ENCODE assay signal across 8 cellular contexts in the genomic region with DNA sequence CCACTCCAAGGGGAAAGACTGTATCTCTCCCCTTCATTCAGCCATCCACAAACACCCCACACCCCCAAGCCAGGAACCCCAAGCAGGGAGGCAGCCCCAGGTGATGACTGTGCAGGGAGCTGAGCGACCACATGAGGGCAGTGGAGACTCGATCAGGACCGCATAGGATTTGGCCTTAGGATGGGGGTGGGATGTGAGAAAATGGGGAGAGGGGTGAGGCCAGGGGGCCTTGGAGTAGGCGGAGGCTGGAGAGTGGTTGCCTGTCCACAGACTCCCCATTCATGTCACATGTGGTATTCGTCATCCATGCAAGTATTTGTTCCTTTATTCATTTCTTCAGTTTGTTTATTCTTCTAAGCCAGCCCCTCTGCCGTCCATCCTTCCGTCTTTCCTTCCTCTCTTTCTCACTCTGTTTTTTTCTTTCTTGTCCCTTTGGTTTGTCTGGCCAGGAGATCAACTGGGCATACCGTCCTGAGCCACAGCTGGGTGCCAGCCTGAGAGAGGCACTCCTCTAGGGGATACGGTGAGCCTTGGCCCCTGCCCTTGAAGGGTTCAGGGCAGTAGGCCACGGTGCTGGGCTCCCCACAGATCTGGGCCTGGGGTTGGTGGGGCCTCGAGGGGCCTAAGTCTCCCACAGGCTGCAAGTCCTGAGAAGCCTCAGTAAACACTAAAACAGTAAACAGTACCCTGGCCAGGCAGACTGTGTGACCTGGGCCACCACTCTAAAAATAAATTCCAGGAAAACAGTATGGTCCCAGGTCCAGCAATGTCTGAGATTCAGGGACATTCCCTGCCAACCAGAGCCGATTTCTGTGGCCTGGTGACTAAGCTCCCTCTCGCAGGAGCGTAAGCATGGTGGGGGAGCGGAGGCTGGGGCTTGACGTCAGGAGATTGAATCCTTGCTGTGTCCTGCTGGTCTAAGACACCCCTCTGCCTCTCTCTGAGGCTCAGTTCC. TPM values are rescaled to one million over a fixed set of nuclear protein-coding genes. Genes with fewer than 3 reads are reported as not detected.
DNase-seq lines count a peak whose midpoint lies in the region; ATAC-seq and TF ChIP-seq lines count a peak whose summit lies in the region.

No MANE protein-coding gene starts in this region.

- no peaks in the 10 kb centered on the region for H3K36me3 ChIP-seq in neuronal stem cell (replicated peaks in 1 of 2; ENCODE audit: control insufficient read depth in 2 of 2, insufficient read depth in 2 of 2, low read length in 2 of 2)

- H3K4me3 ChIP-seq in AG04449 (ENCODE audit: low read depth, low read length) (no peak overlapping the region), fibroblast of the aortic adventitia (ENCODE audit: low read depth, low read length) (no peak overlapping the region), neuronal stem cell (ENCODE audit: low read length in 2 of 2) (no peak overlapping the region)

- ATAC-seq in GM21515 (IDR thresholded peaks at IDR 0.05; ENCODE audit: unreplicated experiment) (no peak), GM19395 (IDR thresholded peaks at IDR 0.05; ENCODE audit: unreplicated experiment) (no peak)

- H3K14ac ChIP-seq in neuronal stem cell (ENCODE audit: low read length), result no peak overlapping the region

- peak overlapping the region; percentile 22 for H3K23ac ChIP-seq in neuronal stem cell (ENCODE audit: low read depth, low read length, poor library complexity)

- H2AFZ ChIP-seq in neuronal stem cell (ENCODE audit: low read length), result peak overlapping the region; percentile 20

- no peak overlapping the region for H2BK5ac ChIP-seq in neuronal stem cell (ENCODE audit: low read length)

- no peak overlapping the region for H2BK12ac ChIP-seq in neuronal stem cell (ENCODE audit: low read length)

- H4K91ac ChIP-seq in neuronal stem cell (ENCODE audit: low read depth, low read length, poor library complexity), result no peak overlapping the region

- H4K8ac ChIP-seq in neuronal stem cell (ENCODE audit: low read depth, low read length), result no peak overlapping the region

- CTCF ChIA-PET in AG04449 (lab: Yijun Ruan, JAX), result interaction anchor here (0.6 to 6.3 kb wide), 22 partner anchors 9 to 297 kb away, joined by 3 to 63 read pairs (median 4); no protein-coding TSS in a partner anchor

- no peaks in the 10 kb centered on the region for H3K79me1 ChIP-seq in neuronal stem cell (ENCODE audit: low read depth, low read length)

- H3K9ac ChIP-seq in neuronal stem cell (ENCODE audit: low read depth, low read length, poor library complexity), result no peak overlapping the region

- no peak overlapping the region for H3K4ac ChIP-seq in neuronal stem cell (ENCODE audit: low read length)

- peaks cover 3 to 15% of the 10 kb centered on the region in 2 donors for H3K4me1 ChIP-seq in neuronal stem cell (ENCODE audit: control insufficient read depth in 2 of 2, insufficient read depth in 1 of 2, low read depth in 1 of 2, low read length in 2 of 2)

- TF ChIP-seq CTCF in AG04449 (IDR thresholded peaks at IDR 0.05; ENCODE audit: insufficient read depth, low read length, missing control alignments), result peak; percentile 93
- TF ChIP-seq CTCF in GM12872 (IDR thresholded peaks at IDR 0.05; ENCODE audit: insufficient read depth, low read depth, low read length), result peak; percentile 86
- TF ChIP-seq CTCF in fibroblast of the aortic adventitia (IDR thresholded peaks at IDR 0.05; ENCODE audit: insufficient read depth, low read length), result peak; percentile 86

- no peak overlapping the region for H2BK15ac ChIP-seq in neuronal stem cell (ENCODE audit: low read length)

- no peak overlapping the region for H2BK120ac ChIP-seq in neuronal stem cell (ENCODE audit: low read depth, low read length)

- no peak overlapping the region for H3K27ac ChIP-seq in neuronal stem cell (replicated peaks; ENCODE audit: low read length)

- WGBS in neuronal stem cell (ENCODE audit: extremely low coverage in 2 of 2, insufficient read length in 2 of 2, insufficient replicate concordance in 1 of 2), 2 donors, result no CpG with 5 or more reads among the region's 16 CpGs

- POLR2A ChIA-PET in AG04449 (lab: Yijun Ruan, JAX), result interaction anchor here (0.5 to 1.3 kb wide), 3 partner anchors 10 to 87 kb away, joined by 3 read pairs; no protein-coding TSS in a partner anchor

- H3K4me2 ChIP-seq in neuronal stem cell (ENCODE audit: insufficient read depth, low read length, poor library complexity, severe bottlenecking), result no peak overlapping the region

- H3K9me3 ChIP-seq in neuronal stem cell (replicated peaks in 1 of 2; ENCODE audit: control insufficient read depth in 2 of 2, insufficient read depth in 1 of 2, low read depth in 1 of 2, low read length in 2 of 2), result no peaks in the 10 kb centered on the region

- H3K27me3 ChIP-seq in neuronal stem cell (ENCODE audit: control insufficient read depth in 3 of 3, insufficient read depth in 3 of 3, low read depth in 1 of 3, low read length in 3 of 3), result peaks cover 0 to 41% (median 9%) of the 10 kb centered on the region in 3 experiments

- DNase-seq in AG04449 (ENCODE audit: low read depth, low spot score) (no peak), NCI-H2196 treated with DMSO at 0.1 percent for 48 hours (lab: John Stamatoyannopoulos, UW; ENCODE audit: unreplicated experiment) (peak; percentile 9), fibroblast of the aortic adventitia (ENCODE audit: low read depth) (peak; percentile 59), neuronal stem cell (ENCODE audit: low spot score) (peak; percentile 55)
- DNase-seq in activated CD8-positive, alpha-beta memory T cell treated with anti-CD3 and anti-CD28 coated beads, Interleukin-2, amount 50 U/mL, for 48 hours, result peak; percentile 70

- no peak overlapping the region for H3K18ac ChIP-seq in neuronal stem cell (ENCODE audit: low read length)

- H2AK5ac ChIP-seq in neuronal stem cell (ENCODE audit: low read depth, low read length), result no peak overlapping the region

RNA-seq across cellular contexts. Expression of gene RHOD, which starts 2.5 kb away (rescaled TPM):
- total RNA-seq in fibroblast of the aortic adventitia (ENCODE audit: low replicate concordance), result 15.1 and 26.1 TPM in 2 replicates
- polyA plus RNA-seq in neuronal stem cell (2013, experiment 1 of 2), result 6.5 TPM
- polyA plus RNA-seq in neuronal stem cell (2013, experiment 2 of 2), result 6.2 TPM

RNA-seq across cellular contexts. Expression of gene SYT12, which starts 31.2 kb away (rescaled TPM):
- 0.09 TPM in 1 of 2 replicates, not detected in the other for total RNA-seq in fibroblast of the aortic adventitia (ENCODE audit: low replicate concordance)
- 0.33 TPM for polyA plus RNA-seq in neuronal stem cell (2013, experiment 1 of 2)
- polyA plus RNA-seq in neuronal stem cell (2013, experiment 2 of 2), result 0.33 TPM
